14 cellular contexts compared by ENCODE assay signal in genomic region chr4:2251073-2251794, GRCh38. TPM values are rescaled to one million over a fixed set of nuclear protein-coding genes. Genes with fewer than 3 reads are reported as not detected.
A peak's percentile ranks its signal among the peaks of the same experiment; 100 is the strongest.
DNase-seq lines count a peak whose midpoint lies in the region; ATAC-seq and TF ChIP-seq lines count a peak whose summit lies in the region.
"Had no signal": no experiment of that assay in that cellular context is flagged by ENCODE, and none has a peak within 500 bp of the region (broad histone marks: within the 10 kb centered on the region; RNA-seq: fewer than 3 reads in every experiment).

No MANE protein-coding gene starts in this region.

- H3K27me3 Mint-ChIP-seq in activated CD8-positive, alpha-beta T cell treated with anti-CD3 and anti-CD28 coated beads, Interleukin-2, amount 10 ng/mL, durations not matched to agents 7 days and 5 days (ENCODE audit: low read depth), result no peaks in the 10 kb centered on the region
- H3K27me3 Mint-ChIP-seq in activated CD8-positive, alpha-beta T cell treated with anti-CD3 and anti-CD28 coated beads for 36 hours, result no peaks in the 10 kb centered on the region
- H3K27me3 Mint-ChIP-seq in T-helper 17 cell (no peaks in the 10 kb centered on the region), endothelial cell (ENCODE audit: unreplicated experiment) (peaks cover 22% of the 10 kb centered on the region)
- no peaks in the 10 kb centered on the region for H3K27me3 Mint-ChIP-seq in stimulated activated naive B cell treated with anti-CD40 and anti-IgM and Interleukin-4, amounts not matched to agents 10 μg/mL and 1 μg/mL and 100 μg/mL, for 72 hours
- H3K27me3 Mint-ChIP-seq: memory B cell had no signal

- H3K9me3 Mint-ChIP-seq in activated CD8-positive, alpha-beta T cell treated with anti-CD3 and anti-CD28 coated beads, Interleukin-2, amount 10 ng/mL, durations not matched to agents 7 days and 5 days (ENCODE audit: insufficient read depth), result no peaks in the 10 kb centered on the region
- H3K9me3 Mint-ChIP-seq in activated CD8-positive, alpha-beta T cell treated with anti-CD3 and anti-CD28 coated beads for 36 hours, result no peaks in the 10 kb centered on the region
- no peaks in the 10 kb centered on the region for H3K9me3 Mint-ChIP-seq in stimulated activated naive B cell treated with anti-CD40 and anti-IgM and Interleukin-4, amounts not matched to agents 10 μg/mL and 1 μg/mL and 100 μg/mL, for 72 hours
- H3K9me3 Mint-ChIP-seq in endothelial cell (ENCODE audit: unreplicated experiment), result no peaks in the 10 kb centered on the region
- H3K9me3 Mint-ChIP-seq: memory B cell had no signal

- H3K9me3 ChIP-seq in T-helper 17 cell (ENCODE audit: control insufficient read depth, low read length, poor library complexity, severe bottlenecking), result no peaks in the 10 kb centered on the region
- no peaks in the 10 kb centered on the region for H3K9me3 ChIP-seq in right atrium auricular region
- H3K9me3 ChIP-seq: body of pancreas, tibial nerve had no signal

- no peaks in the 10 kb centered on the region for H3K27me3 ChIP-seq in right atrium auricular region
- H3K27me3 ChIP-seq: body of pancreas, tibial nerve had no signal

- H3K4me3 Mint-ChIP-seq in activated CD8-positive, alpha-beta T cell treated with anti-CD3 and anti-CD28 coated beads, Interleukin-2, amount 10 ng/mL, durations not matched to agents 7 days and 5 days, result no peak overlapping the region
- H3K4me3 Mint-ChIP-seq in activated CD8-positive, alpha-beta T cell treated with anti-CD3 and anti-CD28 coated beads for 36 hours, result no peak overlapping the region
- H3K4me3 Mint-ChIP-seq in T-helper 17 cell (no peak overlapping the region), endothelial cell (ENCODE audit: unreplicated experiment) (no peak overlapping the region)
- H3K4me3 Mint-ChIP-seq in stimulated activated naive B cell treated with anti-CD40 and anti-IgM and Interleukin-4, amounts not matched to agents 10 μg/mL and 1 μg/mL and 100 μg/mL, for 72 hours, result no peak overlapping the region
- H3K4me3 Mint-ChIP-seq: memory B cell had no signal

- H3K4me1 Mint-ChIP-seq in activated CD8-positive, alpha-beta T cell treated with anti-CD3 and anti-CD28 coated beads, Interleukin-2, amount 10 ng/mL, durations not matched to agents 7 days and 5 days (ENCODE audit: low read depth), result no peaks in the 10 kb centered on the region
- H3K4me1 Mint-ChIP-seq in activated CD8-positive, alpha-beta T cell treated with anti-CD3 and anti-CD28 coated beads for 36 hours (ENCODE audit: low read depth), result no peaks in the 10 kb centered on the region
- peaks cover 14% of the 10 kb centered on the region for H3K4me1 Mint-ChIP-seq in T-helper 17 cell
- peaks cover 0 to 5% of the 10 kb centered on the region in 2 donors for H3K4me1 Mint-ChIP-seq in stimulated activated naive B cell treated with anti-CD40 and anti-IgM and Interleukin-4, amounts not matched to agents 10 μg/mL and 1 μg/mL and 100 μg/mL, for 72 hours
- peaks cover 7% of the 10 kb centered on the region for H3K4me1 Mint-ChIP-seq in endothelial cell (ENCODE audit: unreplicated experiment)

- H3K36me3 ChIP-seq in right atrium auricular region, result peaks cover 61% of the 10 kb centered on the region

- CTCF ChIA-PET in activated CD8-positive, alpha-beta T cell treated with anti-CD3 and anti-CD28 coated beads, Interleukin-2, amount 10 ng/mL, durations not matched to agents 7 days and 5 days (lab: Charles Lee), result no interaction called here
- CTCF ChIA-PET in activated CD8-positive, alpha-beta T cell treated with anti-CD3 and anti-CD28 coated beads for 36 hours (lab: Charles Lee), result no interaction called here

- no peak overlapping the region for H3K4me3 ChIP-seq in right atrium auricular region
- H3K4me3 ChIP-seq: body of pancreas, tibial nerve had no signal

- POLR2A ChIA-PET in activated CD8-positive, alpha-beta T cell treated with anti-CD3 and anti-CD28 coated beads, Interleukin-2, amount 10 ng/mL, durations not matched to agents 7 days and 5 days (lab: Charles Lee), result interaction anchor here (1.7 kb wide), 1 partner anchor 10 kb away, joined by 4 read pairs; no protein-coding TSS in a partner anchor
- POLR2A ChIA-PET in activated CD8-positive, alpha-beta T cell treated with anti-CD3 and anti-CD28 coated beads for 36 hours (lab: Charles Lee), result interaction anchor here (1.9 to 2.2 kb wide), 2 partner anchors 9 to 10 kb away, joined by 4 to 13 read pairs; partner anchors contain the start of genes HAUS3 and POLN

- no peaks in the 10 kb centered on the region for H3K36me3 Mint-ChIP-seq in activated CD8-positive, alpha-beta T cell treated with anti-CD3 and anti-CD28 coated beads, Interleukin-2, amount 10 ng/mL, durations not matched to agents 7 days and 5 days (ENCODE audit: low read depth)
- no peaks in the 10 kb centered on the region for H3K36me3 Mint-ChIP-seq in activated CD8-positive, alpha-beta T cell treated with anti-CD3 and anti-CD28 coated beads for 36 hours (ENCODE audit: low read depth)
- no peaks in the 10 kb centered on the region for H3K36me3 Mint-ChIP-seq in T-helper 17 cell (ENCODE audit: low read depth)
- H3K36me3 Mint-ChIP-seq in stimulated activated naive B cell treated with anti-CD40 and anti-IgM and Interleukin-4, amounts not matched to agents 10 μg/mL and 1 μg/mL and 100 μg/mL, for 72 hours, result peaks cover 9 to 10% of the 10 kb centered on the region in 2 donors
- H3K36me3 Mint-ChIP-seq in endothelial cell (ENCODE audit: low read depth, unreplicated experiment), result peaks cover 21% of the 10 kb centered on the region

- peaks cover 0 to 30% of the 10 kb centered on the region in 2 donors for H3K4me1 ChIP-seq in right atrium auricular region

- intact Hi-C loops in activated CD8-positive, alpha-beta T cell treated with anti-CD3 and anti-CD28 coated beads for 36 hours (cut with micrococcal nuclease), result no loop called here

- no peak overlapping the region for H3K27ac ChIP-seq in right atrium auricular region
- H3K27ac ChIP-seq: body of pancreas had no signal

- no peak for ATAC-seq in activated CD8-positive, alpha-beta T cell treated with anti-CD3 and anti-CD28 coated beads, Interleukin-2, amount 10 ng/mL, durations not matched to agents 7 days and 5 days
- ATAC-seq in activated CD8-positive, alpha-beta T cell treated with anti-CD3 and anti-CD28 coated beads for 36 hours, result no peak
- ATAC-seq in T-helper 17 cell, result no peak
- no peak for ATAC-seq in stimulated activated naive B cell treated with anti-CD40 and anti-IgM and Interleukin-4, amounts not matched to agents 10 μg/mL and 1 μg/mL and 100 μg/mL, for 72 hours (replicated peaks)
- ATAC-seq: body of pancreas had no signal

- TF ChIP-seq CTCF in activated CD8-positive, alpha-beta T cell treated with anti-CD3 and anti-CD28 coated beads for 36 hours (IDR thresholded peaks at IDR 0.05), result no peak
- TF ChIP-seq CTCF in right atrium auricular region (IDR thresholded peaks at IDR 0.05) (no peak), endothelial cell (IDR thresholded peaks at IDR 0.05; ENCODE audit: unreplicated experiment) (no peak)

- DNase-seq in activated CD8-positive, alpha-beta T cell treated with anti-CD3 and anti-CD28 coated beads, Interleukin-2, amount 10 ng/mL, durations not matched to agents 7 days and 5 days, result peak; percentile 17
- no peak for DNase-seq in activated CD8-positive, alpha-beta T cell treated with anti-CD3 and anti-CD28 coated beads for 36 hours
- peak in 1 of 3 donors; percentile 3 for DNase-seq in T-helper 17 cell
- DNase-seq in right atrium auricular region (ENCODE audit: low spot score), result peak; percentile 44
- DNase-seq in stimulated activated naive B cell treated with anti-CD40 and anti-IgM and Interleukin-4, amounts not matched to agents 10 μg/mL and 1 μg/mL and 100 μg/mL, for 72 hours, result peak; percentile 0
- no peak for DNase-seq in DMS114 treated with DMSO at 0.1 percent for 48 hours (lab: John Stamatoyannopoulos, UW; ENCODE audit: unreplicated experiment)
- no peak for DNase-seq in NCI-H748 treated with DMSO at 0.1 percent for 48 hours (lab: John Stamatoyannopoulos, UW)
- no peak for DNase-seq in endothelial cell (ENCODE audit: low spot score)
- DNase-seq: activated T-cell treated with anti-CD3 and anti-CD28 coated beads for 4 hours, DND-41, OCI-M1 had no signal

- H3K27ac Mint-ChIP-seq in activated CD8-positive, alpha-beta T cell treated with anti-CD3 and anti-CD28 coated beads, Interleukin-2, amount 10 ng/mL, durations not matched to agents 7 days and 5 days, result no peak overlapping the region
- no peak overlapping the region for H3K27ac Mint-ChIP-seq in activated CD8-positive, alpha-beta T cell treated with anti-CD3 and anti-CD28 coated beads for 36 hours
- peak overlapping the region; percentile 11 for H3K27ac Mint-ChIP-seq in T-helper 17 cell
- H3K27ac Mint-ChIP-seq in stimulated activated naive B cell treated with anti-CD40 and anti-IgM and Interleukin-4, amounts not matched to agents 10 μg/mL and 1 μg/mL and 100 μg/mL, for 72 hours, result no peak overlapping the region
- no peak overlapping the region for H3K27ac Mint-ChIP-seq in endothelial cell (ENCODE audit: unreplicated experiment)
- H3K27ac Mint-ChIP-seq: memory B cell had no signal

RNA-seq across cellular contexts. Expression of gene HAUS3, which starts 9.3 kb away (rescaled TPM):
- total RNA-seq in activated CD8-positive, alpha-beta T cell treated with anti-CD3 and anti-CD28 coated beads, Interleukin-2, amount 10 ng/mL, durations not matched to agents 7 days and 5 days, result 10 to 100 TPM; 22.0 to 25.8 TPM
- total RNA-seq in activated CD8-positive, alpha-beta T cell treated with anti-CD3 and anti-CD28 coated beads for 36 hours, result 10 to 100 TPM; 18.4 to 19.5 TPM
- total RNA-seq in T-helper 17 cell (10 to 100 TPM; 78.5 to 94.5 TPM), right atrium auricular region (1 to 10 TPM; 3.7 to 4.1 TPM), endothelial cell (ENCODE audit: unreplicated experiment) (16.2 TPM)

RNA-seq across cellular contexts. Expression of gene POLN, which starts 9.3 kb away (rescaled TPM):
- 1 to 10 TPM; 2.4 to 2.5 TPM for total RNA-seq in activated CD8-positive, alpha-beta T cell treated with anti-CD3 and anti-CD28 coated beads, Interleukin-2, amount 10 ng/mL, durations not matched to agents 7 days and 5 days
- total RNA-seq in activated CD8-positive, alpha-beta T cell treated with anti-CD3 and anti-CD28 coated beads for 36 hours, result 1 to 10 TPM; 2.1 to 2.9 TPM
- total RNA-seq in T-helper 17 cell (1 to 10 TPM; 2.8 to 3.9 TPM), right atrium auricular region (1 to 10 TPM; 1.3 to 2.8 TPM), endothelial cell (ENCODE audit: unreplicated experiment) (2.5 TPM)

RNA-seq across cellular contexts. Expression of gene MXD4, which starts 10.7 kb away (rescaled TPM):
- 1 to 10 TPM; 5.9 to 6.9 TPM for total RNA-seq in activated CD8-positive, alpha-beta T cell treated with anti-CD3 and anti-CD28 coated beads, Interleukin-2, amount 10 ng/mL, durations not matched to agents 7 days and 5 days
- 1 to 10 TPM; 1.5 to 2.3 TPM for total RNA-seq in activated CD8-positive, alpha-beta T cell treated with anti-CD3 and anti-CD28 coated beads for 36 hours
- total RNA-seq in T-helper 17 cell (100 to 1,000 TPM in 1 of 2 donors, 10 to 100 TPM in 1; 81.4 to 100 TPM), right atrium auricular region (10 to 100 TPM; 33.4 to 34.9 TPM), endothelial cell (ENCODE audit: unreplicated experiment) (93.5 TPM)

Comparison
In these comparisons a context has a peak if more than half of its experiments do, and no peak if none do; other contexts are left out.
1. DNase-seq: peak in activated CD8-positive, alpha-beta T cell treated with anti-CD3 and anti-CD28 coated beads, Interleukin-2, amount 10 ng/mL, durations not matched to agents 7 days and 5 days (single experiment), right atrium auricular region (single experiment) and stimulated activated naive B cell treated with anti-CD40 and anti-IgM and Interleukin-4, amounts not matched to agents 10 μg/mL and 1 μg/mL and 100 μg/mL, for 72 hours (single experiment); none in activated CD8-positive, alpha-beta T cell treated with anti-CD3 and anti-CD28 coated beads for 36 hours (single experiment), DMS114 treated with DMSO at 0.1 percent for 48 hours (single experiment), NCI-H748 treated with DMSO at 0.1 percent for 48 hours (single experiment) and endothelial cell (single experiment).
2. RNA of gene MXD4, which starts 10.7 kb away (total RNA-seq): 81.4 to 100 TPM in T-helper 17 cell, 93.5 TPM in endothelial cell (single experiment) and 33.4 to 34.9 TPM in right atrium auricular region; 5.9 to 6.9 TPM in activated CD8-positive, alpha-beta T cell treated with anti-CD3 and anti-CD28 coated beads, Interleukin-2, amount 10 ng/mL, durations not matched to agents 7 days and 5 days and 1.5 to 2.3 TPM in activated CD8-positive, alpha-beta T cell treated with anti-CD3 and anti-CD28 coated beads for 36 hours; every median in the first group is over 4 times any median in the second.